8 cellular contexts compared by ENCODE assay signal in genomic region chr2:96147593-96148201, GRCh38. TPM values are rescaled to one million over a fixed set of nuclear protein-coding genes. Genes with fewer than 3 reads are reported as not detected.
A peak's percentile ranks its signal among the peaks of the same experiment; 100 is the strongest.
DNase-seq lines count a peak whose midpoint lies in the region; ATAC-seq and TF ChIP-seq lines count a peak whose summit lies in the region.

No MANE protein-coding gene starts in this region.

- H2AFZ ChIP-seq in H9 (ENCODE audit: low read length) = no peak overlapping the region

- peak; percentile 36 for DNase-seq in CD14-positive monocyte (ENCODE audit: low spot score)
- peak; percentile 32 for DNase-seq in H9
- DNase-seq in activated T-cell treated with anti-CD3 and anti-CD28 coated beads, Interleukin-2, amount 50 U/mL, for 48 hours = peak; percentile 68
- no peak for DNase-seq in naive B cell
- no peak for DNase-seq in SW 1271 (lab: John Stamatoyannopoulos, UW)
- no peak for DNase-seq in AG20443 (ENCODE audit: low spot score)
- DNase-seq in activated gamma-delta T cell treated with Interleukin-2 at 50 U/mL for 16 hours = no peak

- H3K36me3 Mint-ChIP-seq in CD14-positive monocyte (peaks cover 12 to 15% of the 10 kb centered on the region in 2 donors), H9 (ENCODE audit: insufficient read depth in 1 of 3, low read depth in 3 of 3) (peaks cover 0 to 15% (median 2%) of the 10 kb centered on the region in 3 experiments; a peak in 3 of 7 replicates), naive B cell (no peaks in the 10 kb centered on the region)

- H4K8ac ChIP-seq in H9 (replicated peaks; ENCODE audit: insufficient read length, low read depth, low read length) = no peak overlapping the region

- no peak overlapping the region for H3K4ac ChIP-seq in H9 (ENCODE audit: low read depth, low read length)

- no peak overlapping the region for H3K56ac ChIP-seq in H9 (ENCODE audit: insufficient read length, low read depth, low read length)

- no peak overlapping the region for H2BK15ac ChIP-seq in H9 (ENCODE audit: low read depth, low read length)

- H4K5ac ChIP-seq in H9 (ENCODE audit: insufficient read length, low read depth, low read length) = no peak overlapping the region

- TF ChIP-seq CTCF in CD14-positive monocyte (IDR thresholded peaks at IDR 0.05) (no peak), H9 (conservative IDR thresholded peaks at IDR 0.05) (no peak)

- WGBS in H9 (ENCODE audit: extremely low coverage, insufficient read length, low lambda C conversion rate) = no CpG with 5 or more reads among the region's 9 CpGs

- no peaks in the 10 kb centered on the region for H3K9me3 ChIP-seq in H9 (ENCODE audit: control insufficient read depth, low read depth, low read length)

- no peak overlapping the region for H3K23ac ChIP-seq in H9 (ENCODE audit: insufficient read length, low read depth, low read length)

- no peaks in the 10 kb centered on the region; the same call in 1 of the 2 replicates for H3K4me1 ChIP-seq in H9 (ENCODE audit: insufficient read depth, low read length)

- H2BK120ac ChIP-seq in H9 (ENCODE audit: low read depth, low read length, poor library complexity, severe bottlenecking) = no peak overlapping the region

- H2BK20ac ChIP-seq in H9 (ENCODE audit: low read depth, low read length, poor library complexity, severe bottlenecking) = no peak overlapping the region

- H4K20me1 ChIP-seq in H9 (ENCODE audit: control insufficient read depth, insufficient read depth, insufficient read length) = no peaks in the 10 kb centered on the region

- H3K27me3 Mint-ChIP-seq in CD14-positive monocyte (ENCODE audit: low read depth in 3 of 3) = peaks cover 2 to 13% (median 3%) of the 10 kb centered on the region in 3 donors
- H3K27me3 Mint-ChIP-seq in H9 (ENCODE audit: low read depth) = peaks cover 40% of the 10 kb centered on the region
- H3K27me3 Mint-ChIP-seq in naive B cell = no peaks in the 10 kb centered on the region

- H2AK5ac ChIP-seq in H9 (ENCODE audit: insufficient read length, low read length) = no peak overlapping the region

- H3K79me2 ChIP-seq in H9 (ENCODE audit: insufficient read depth, low read length) = no peaks in the 10 kb centered on the region

- H3K27me3 ChIP-seq in H9 (ENCODE audit: insufficient read depth, low read length) = no peaks in the 10 kb centered on the region; the same call in 1 of the 2 replicates

- peak overlapping the region; percentile 18 for H3K18ac ChIP-seq in H9 (ENCODE audit: insufficient read length, low read depth, low read length)

- no peak overlapping the region for H3K14ac ChIP-seq in H9 (ENCODE audit: insufficient read depth, low read length)

- H3K9me3 Mint-ChIP-seq in CD14-positive monocyte (peaks cover 0 to 3% (median 0%) of the 10 kb centered on the region in 7 donors), H9 (0 out of 5 replicates have a peak, but pooled peaks cover 0 to 3% of the 10 kb centered on the region in 2 experiments), naive B cell (no peaks in the 10 kb centered on the region)

- no peak for ATAC-seq in naive B cell (ENCODE audit: low read depth in 2 of 2)
- no peak for ATAC-seq in HG03469 (IDR thresholded peaks at IDR 0.05; ENCODE audit: unreplicated experiment)

- no peak overlapping the region for H2BK12ac ChIP-seq in H9 (ENCODE audit: insufficient read length, low read depth, low read length)

- H3K4me1 Mint-ChIP-seq in CD14-positive monocyte (peaks cover 60% of the 10 kb centered on the region), H9 (peaks cover 29 to 54% of the 10 kb centered on the region in 2 experiments), naive B cell (peaks cover 39 to 78% (median 77%) of the 10 kb centered on the region in 3 donors)

- intact Hi-C loops in CD14-positive monocyte (cut with micrococcal nuclease) = loop anchor here (10.0 kb wide), 2 partner anchors 117 to 387 kb away; partner anchors contain the start of genes ARID5A (in 2 of the 2), CIAO1 (in 1 of the 2) and TMEM127 (in 1 of the 2)

- H3K4me3 Mint-ChIP-seq in CD14-positive monocyte = peak overlapping the region in 1 of 2 donors; percentile 81
- no peak overlapping the region for H3K4me3 Mint-ChIP-seq in H9
- peak overlapping the region; percentile 50 to 93 (median 80) for H3K4me3 Mint-ChIP-seq in naive B cell

- peaks cover 6% of the 10 kb centered on the region for H3K23me2 ChIP-seq in H9 (ENCODE audit: insufficient read length, low read depth, low read length, poor library complexity, severe bottlenecking)

- H2BK5ac ChIP-seq in H9 (ENCODE audit: insufficient read length, low read length) = no peak overlapping the region

- no peaks in the 10 kb centered on the region for H3K79me1 ChIP-seq in H9 (ENCODE audit: insufficient read depth, low read depth, low read length, poor library complexity, severe bottlenecking)

- H3T11ph ChIP-seq in H9 (ENCODE audit: low read length) = no peak overlapping the region

- peak overlapping the region; percentile 84 to 99 (median 98) for H3K27ac Mint-ChIP-seq in CD14-positive monocyte
- peak overlapping the region in 1 of 3 experiments; percentile 61; a peak in 1 of 7 replicates for H3K27ac Mint-ChIP-seq in H9
- H3K27ac Mint-ChIP-seq in naive B cell = peak overlapping the region; percentile 98 to 100 (median 98)

- no peak overlapping the region for H3K27ac ChIP-seq in H9 (ENCODE audit: insufficient read length, low read depth, low read length)

- H4K91ac ChIP-seq in H9 (ENCODE audit: insufficient read length, low read depth, low read length) = no peak overlapping the region

- no peak overlapping the region for H3K9ac ChIP-seq in H9 (ENCODE audit: extremely low read depth, insufficient read length, low read length)

- H3K4me2 ChIP-seq in H9 (ENCODE audit: insufficient read depth, insufficient read length, low read length) = no peak overlapping the region

RNA-seq across cellular contexts. Expression of gene DUSP2, which starts 2.5 kb away (rescaled TPM):
- 10 to 100 TPM; 48.4 to 66.1 TPM for polyA plus RNA-seq in CD14-positive monocyte
- total RNA-seq in H9 (2021) = 13.5 and 14.9 TPM in 2 replicates
- polyA plus RNA-seq in naive B cell (ENCODE audit: low read depth in 6 of 6) = 100 to 1,000 TPM in 2 of 6 donors, 10 to 100 TPM in 4; 56.3 to 220 (median 95.9) TPM

RNA-seq across cellular contexts. Expression of gene ASTL, which starts 9.4 kb away (rescaled TPM):
- not detected for polyA plus RNA-seq in CD14-positive monocyte
- 0.72 and 0.81 TPM in 2 replicates for total RNA-seq in H9 (2021)
- not detected for polyA plus RNA-seq in naive B cell (ENCODE audit: low read depth in 6 of 6)

RNA-seq across cellular contexts. Expression of gene ADRA2B, which starts 31.3 kb away (rescaled TPM):
- polyA plus RNA-seq in CD14-positive monocyte = not detected
- total RNA-seq in H9 (2021) = 2.7 TPM in 2 replicates
- polyA plus RNA-seq in naive B cell (ENCODE audit: low read depth in 6 of 6) = under 1 TPM in 1 of 6 donors, not detected in 5; 0.15 TPM

Comparison
In these comparisons a context has a peak if more than half of its experiments do, and no peak if none do; other contexts are left out.
1. DNase-seq: peak in CD14-positive monocyte (single experiment), H9 (single experiment) and activated T-cell treated with anti-CD3 and anti-CD28 coated beads, Interleukin-2, amount 50 U/mL, for 48 hours (2 of 2); none in naive B cell (single experiment), SW 1271 (0 of 2), AG20443 (single experiment) and activated gamma-delta T cell treated with Interleukin-2 at 50 U/mL for 16 hours (single experiment).
2. H3K4me3 Mint-ChIP-seq: peak in naive B cell (8 of 8); none in H9 (0 of 2).